7 cellular contexts compared by ENCODE assay signal in genomic region chr11:63573881-63574855, GRCh38. TPM values are rescaled to one million over a fixed set of nuclear protein-coding genes. Genes with fewer than 3 reads are reported as not detected.
DNase-seq lines count a peak whose midpoint lies in the region; ATAC-seq and TF ChIP-seq lines count a peak whose summit lies in the region.

No MANE protein-coding gene starts in this region.

- ATAC-seq in HG03354 (IDR thresholded peaks at IDR 0.05; ENCODE audit: poor library complexity, severe bottlenecking, unreplicated experiment): peak; percentile 68
- peak; percentile 19 for ATAC-seq in activated B cell treated with CpG ODN at 0.5 μM for 24 hours (ENCODE audit: low read depth)
- ATAC-seq in HG03039 (IDR thresholded peaks at IDR 0.05; ENCODE audit: unreplicated experiment): no peak

- POLR2A ChIA-PET in activated B cell treated with CpG ODN at 0.5 μM for 24 hours (lab: Charles Lee): interaction anchor here (0.7 kb wide), 1 partner anchor 692 kb away, joined by 7 read pairs; no protein-coding TSS in a partner anchor

- peak overlapping the region; percentile 18 to 23 for H3K4me3 ChIP-seq in foreskin fibroblast (ENCODE audit: low read depth in 1 of 2, low read length in 2 of 2)

- peak; percentile 40 for DNase-seq in ELF-1 (ENCODE audit: low read depth, low spot score)
- no peak for DNase-seq in activated B cell treated with CpG ODN at 0.5 μM for 24 hours
- peak; percentile 47 to 69 for DNase-seq in foreskin fibroblast
- no peak for DNase-seq in progenitor cell of endocrine pancreas (ENCODE audit: low spot score, unreplicated experiment)
- no peak for DNase-seq in stimulated activated CD4-positive, alpha-beta T cell treated with anti-CD3 and anti-CD28 coated beads, Interleukin-1b, Interleukin-23, amount 100 ng/mL, for 48 hours

- peak overlapping the region; percentile 69 for H3K4me3 Mint-ChIP-seq in activated B cell treated with CpG ODN at 0.5 μM for 24 hours
- no peak overlapping the region for H3K4me3 Mint-ChIP-seq in progenitor cell of endocrine pancreas (ENCODE audit: low read depth)

- TF ChIP-seq CTCF in activated B cell treated with CpG ODN at 0.5 μM for 24 hours (IDR thresholded peaks at IDR 0.05): no peak
- TF ChIP-seq CTCF in foreskin fibroblast (IDR thresholded peaks at IDR 0.05; ENCODE audit: low read depth, low read length): peak; percentile 30
- no peak for TF ChIP-seq CTCF in progenitor cell of endocrine pancreas (IDR thresholded peaks at IDR 0.05; ENCODE audit: unreplicated experiment)

- no peaks in the 10 kb centered on the region for H3K9me3 Mint-ChIP-seq in activated B cell treated with CpG ODN at 0.5 μM for 24 hours
- no peaks in the 10 kb centered on the region for H3K9me3 Mint-ChIP-seq in progenitor cell of endocrine pancreas (ENCODE audit: low read depth)

- CTCF ChIA-PET in activated B cell treated with CpG ODN at 0.5 μM for 24 hours (lab: Charles Lee): no interaction called here

- H3K27ac Mint-ChIP-seq in activated B cell treated with CpG ODN at 0.5 μM for 24 hours: no peak overlapping the region
- H3K27ac Mint-ChIP-seq in progenitor cell of endocrine pancreas: peak overlapping the region; percentile 38

- intact Hi-C loops in activated B cell treated with CpG ODN at 0.5 μM for 24 hours (cut with micrococcal nuclease): no loop called here

- H3K36me3 Mint-ChIP-seq in activated B cell treated with CpG ODN at 0.5 μM for 24 hours (ENCODE audit: low read depth) (no peaks in the 10 kb centered on the region), progenitor cell of endocrine pancreas (ENCODE audit: insufficient read depth) (peaks cover 34% of the 10 kb centered on the region)

- H3K4me1 Mint-ChIP-seq in activated B cell treated with CpG ODN at 0.5 μM for 24 hours (peaks cover 32% of the 10 kb centered on the region), progenitor cell of endocrine pancreas (ENCODE audit: low read depth) (peaks cover 12% of the 10 kb centered on the region)

- H3K27me3 Mint-ChIP-seq in activated B cell treated with CpG ODN at 0.5 μM for 24 hours: peaks cover 2% of the 10 kb centered on the region
- no peaks in the 10 kb centered on the region for H3K27me3 Mint-ChIP-seq in progenitor cell of endocrine pancreas

RNA-seq across cellular contexts. Expression of gene PLAAT2, which starts 11.0 kb away (rescaled TPM):
- total RNA-seq in activated B cell treated with CpG ODN at 0.5 μM for 24 hours (not detected in 2 replicates), progenitor cell of endocrine pancreas (not detected in 2 replicates)

RNA-seq across cellular contexts. Expression of gene PLAAT4, which starts 37.6 kb away (rescaled TPM):
- total RNA-seq in activated B cell treated with CpG ODN at 0.5 μM for 24 hours: 3.9 and 4.7 TPM in 2 replicates
- total RNA-seq in progenitor cell of endocrine pancreas: 0.42 TPM in 1 of 2 replicates, not detected in the other

RNA-seq across cellular contexts. Expression of gene PLAAT3, which starts 40.1 kb away (rescaled TPM):
- total RNA-seq in activated B cell treated with CpG ODN at 0.5 μM for 24 hours (0.82 and 1.2 TPM in 2 replicates), progenitor cell of endocrine pancreas (41.9 and 46.3 TPM in 2 replicates)

Comparison
In these comparisons a context has a peak if more than half of its experiments do, and no peak if none do; other contexts are left out.
1. DNase-seq: peak in ELF-1 (single experiment) and foreskin fibroblast (2 of 2); none in activated B cell treated with CpG ODN at 0.5 μM for 24 hours (single experiment), progenitor cell of endocrine pancreas (single experiment) and stimulated activated CD4-positive, alpha-beta T cell treated with anti-CD3 and anti-CD28 coated beads, Interleukin-1b, Interleukin-23, amount 100 ng/mL, for 48 hours (single experiment).
2. RNA of gene PLAAT3, which starts 40.1 kb away (total RNA-seq): 41.9 to 46.3 TPM in progenitor cell of endocrine pancreas; 0.82 to 1.2 TPM in activated B cell treated with CpG ODN at 0.5 μM for 24 hours; every median in the first group is over 10 times any median in the second.